ENCODE assay signal across 14 cellular contexts in genomic region chr12:55412138-55412537, GRCh38. TPM values are rescaled to one million over a fixed set of nuclear protein-coding genes. Genes with fewer than 3 reads are reported as not detected.
"Had no signal": no experiment of that assay in that cellular context is flagged by ENCODE, and none has a peak within 500 bp of the region (broad histone marks: within the 10 kb centered on the region; RNA-seq: fewer than 3 reads in every experiment).

No MANE protein-coding gene starts in this region.

RNA-seq across cellular contexts. Expression of gene OR6C65, which starts 11.8 kb away (rescaled TPM):
- total RNA-seq: activated B cell treated with CpG ODN at 0.5 μM for 24 hours; activated CD4-positive, alpha-beta memory T cell treated with anti-CD3 and anti-CD28 coated beads for 36 hours; activated CD4-positive, alpha-beta memory T cell treated with anti-CD3 and anti-CD28 coated beads, Interleukin-2, amount 10 ng/mL, durations not matched to agents 7 days and 5 days; activated CD4-positive, alpha-beta T cell treated with anti-CD3 and anti-CD28 coated beads for 36 hours; activated CD4-positive, alpha-beta T cell treated with anti-CD3 and anti-CD28 coated beads, Interleukin-2, amount 10 ng/mL, durations not matched to agents 24 days and 14 days; activated CD4-positive, alpha-beta T cell treated with anti-CD3 and anti-CD28 coated beads, Interleukin-2, amount 10 ng/mL, durations not matched to agents 7 days and 5 days; activated CD8-positive, alpha-beta memory T cell treated with anti-CD3 and anti-CD28 coated beads for 36 hours; activated CD8-positive, alpha-beta memory T cell treated with anti-CD3 and anti-CD28 coated beads, Interleukin-2, amount 10 ng/mL, durations not matched to agents 7 days and 5 days; activated CD8-positive, alpha-beta T cell treated with anti-CD3 and anti-CD28 coated beads for 36 hours; activated CD8-positive, alpha-beta T cell treated with anti-CD3 and anti-CD28 coated beads, Interleukin-2, amount 10 ng/mL, durations not matched to agents 7 days and 5 days; T-helper 1 cell treated with Interleukin-12 subunit alpha and Interleukin-12 subunit beta and Interleukin-4 antibody, amounts not matched to agents 30 ng/mL and 1 ng/mL, for 36 hours; T-helper 17 cell; T-helper 2 cell treated with Interferon-gamma antibody and Interleukin-4, amounts not matched to agents 100 ng/mL and 5 ng/mL, for 36 hours; WTC11 had no signal

RNA-seq across cellular contexts. Expression of gene OR6C76, which starts 13.9 kb away (rescaled TPM):
- total RNA-seq: activated B cell treated with CpG ODN at 0.5 μM for 24 hours; activated CD4-positive, alpha-beta memory T cell treated with anti-CD3 and anti-CD28 coated beads for 36 hours; activated CD4-positive, alpha-beta memory T cell treated with anti-CD3 and anti-CD28 coated beads, Interleukin-2, amount 10 ng/mL, durations not matched to agents 7 days and 5 days; activated CD4-positive, alpha-beta T cell treated with anti-CD3 and anti-CD28 coated beads for 36 hours; activated CD4-positive, alpha-beta T cell treated with anti-CD3 and anti-CD28 coated beads, Interleukin-2, amount 10 ng/mL, durations not matched to agents 24 days and 14 days; activated CD4-positive, alpha-beta T cell treated with anti-CD3 and anti-CD28 coated beads, Interleukin-2, amount 10 ng/mL, durations not matched to agents 7 days and 5 days; activated CD8-positive, alpha-beta memory T cell treated with anti-CD3 and anti-CD28 coated beads for 36 hours; activated CD8-positive, alpha-beta memory T cell treated with anti-CD3 and anti-CD28 coated beads, Interleukin-2, amount 10 ng/mL, durations not matched to agents 7 days and 5 days; activated CD8-positive, alpha-beta T cell treated with anti-CD3 and anti-CD28 coated beads for 36 hours; activated CD8-positive, alpha-beta T cell treated with anti-CD3 and anti-CD28 coated beads, Interleukin-2, amount 10 ng/mL, durations not matched to agents 7 days and 5 days; T-helper 1 cell treated with Interleukin-12 subunit alpha and Interleukin-12 subunit beta and Interleukin-4 antibody, amounts not matched to agents 30 ng/mL and 1 ng/mL, for 36 hours; T-helper 17 cell; T-helper 2 cell treated with Interferon-gamma antibody and Interleukin-4, amounts not matched to agents 100 ng/mL and 5 ng/mL, for 36 hours; WTC11 had no signal

RNA-seq across cellular contexts. Expression of gene OR6C2, which starts 31.7 kb away (rescaled TPM):
- total RNA-seq: activated B cell treated with CpG ODN at 0.5 μM for 24 hours; activated CD4-positive, alpha-beta memory T cell treated with anti-CD3 and anti-CD28 coated beads for 36 hours; activated CD4-positive, alpha-beta memory T cell treated with anti-CD3 and anti-CD28 coated beads, Interleukin-2, amount 10 ng/mL, durations not matched to agents 7 days and 5 days; activated CD4-positive, alpha-beta T cell treated with anti-CD3 and anti-CD28 coated beads for 36 hours; activated CD4-positive, alpha-beta T cell treated with anti-CD3 and anti-CD28 coated beads, Interleukin-2, amount 10 ng/mL, durations not matched to agents 24 days and 14 days; activated CD4-positive, alpha-beta T cell treated with anti-CD3 and anti-CD28 coated beads, Interleukin-2, amount 10 ng/mL, durations not matched to agents 7 days and 5 days; activated CD8-positive, alpha-beta memory T cell treated with anti-CD3 and anti-CD28 coated beads for 36 hours; activated CD8-positive, alpha-beta memory T cell treated with anti-CD3 and anti-CD28 coated beads, Interleukin-2, amount 10 ng/mL, durations not matched to agents 7 days and 5 days; activated CD8-positive, alpha-beta T cell treated with anti-CD3 and anti-CD28 coated beads for 36 hours; activated CD8-positive, alpha-beta T cell treated with anti-CD3 and anti-CD28 coated beads, Interleukin-2, amount 10 ng/mL, durations not matched to agents 7 days and 5 days; T-helper 1 cell treated with Interleukin-12 subunit alpha and Interleukin-12 subunit beta and Interleukin-4 antibody, amounts not matched to agents 30 ng/mL and 1 ng/mL, for 36 hours; T-helper 17 cell; T-helper 2 cell treated with Interferon-gamma antibody and Interleukin-4, amounts not matched to agents 100 ng/mL and 5 ng/mL, for 36 hours; WTC11 had no signal

RNA-seq across cellular contexts. Expression of gene OR6C75, which starts 49.4 kb away (rescaled TPM):
- total RNA-seq: activated B cell treated with CpG ODN at 0.5 μM for 24 hours; activated CD4-positive, alpha-beta memory T cell treated with anti-CD3 and anti-CD28 coated beads for 36 hours; activated CD4-positive, alpha-beta memory T cell treated with anti-CD3 and anti-CD28 coated beads, Interleukin-2, amount 10 ng/mL, durations not matched to agents 7 days and 5 days; activated CD4-positive, alpha-beta T cell treated with anti-CD3 and anti-CD28 coated beads for 36 hours; activated CD4-positive, alpha-beta T cell treated with anti-CD3 and anti-CD28 coated beads, Interleukin-2, amount 10 ng/mL, durations not matched to agents 24 days and 14 days; activated CD4-positive, alpha-beta T cell treated with anti-CD3 and anti-CD28 coated beads, Interleukin-2, amount 10 ng/mL, durations not matched to agents 7 days and 5 days; activated CD8-positive, alpha-beta memory T cell treated with anti-CD3 and anti-CD28 coated beads for 36 hours; activated CD8-positive, alpha-beta memory T cell treated with anti-CD3 and anti-CD28 coated beads, Interleukin-2, amount 10 ng/mL, durations not matched to agents 7 days and 5 days; activated CD8-positive, alpha-beta T cell treated with anti-CD3 and anti-CD28 coated beads for 36 hours; activated CD8-positive, alpha-beta T cell treated with anti-CD3 and anti-CD28 coated beads, Interleukin-2, amount 10 ng/mL, durations not matched to agents 7 days and 5 days; T-helper 1 cell treated with Interleukin-12 subunit alpha and Interleukin-12 subunit beta and Interleukin-4 antibody, amounts not matched to agents 30 ng/mL and 1 ng/mL, for 36 hours; T-helper 17 cell; T-helper 2 cell treated with Interferon-gamma antibody and Interleukin-4, amounts not matched to agents 100 ng/mL and 5 ng/mL, for 36 hours; WTC11 had no signal

RNA-seq across cellular contexts. Expression of gene OR6C70, which starts 57.8 kb away (rescaled TPM):
- total RNA-seq: activated B cell treated with CpG ODN at 0.5 μM for 24 hours; activated CD4-positive, alpha-beta memory T cell treated with anti-CD3 and anti-CD28 coated beads for 36 hours; activated CD4-positive, alpha-beta T cell treated with anti-CD3 and anti-CD28 coated beads for 36 hours; activated CD4-positive, alpha-beta T cell treated with anti-CD3 and anti-CD28 coated beads, Interleukin-2, amount 10 ng/mL, durations not matched to agents 24 days and 14 days; activated CD4-positive, alpha-beta T cell treated with anti-CD3 and anti-CD28 coated beads, Interleukin-2, amount 10 ng/mL, durations not matched to agents 7 days and 5 days; activated CD8-positive, alpha-beta memory T cell treated with anti-CD3 and anti-CD28 coated beads for 36 hours; activated CD8-positive, alpha-beta memory T cell treated with anti-CD3 and anti-CD28 coated beads, Interleukin-2, amount 10 ng/mL, durations not matched to agents 7 days and 5 days; activated CD8-positive, alpha-beta T cell treated with anti-CD3 and anti-CD28 coated beads for 36 hours; activated CD8-positive, alpha-beta T cell treated with anti-CD3 and anti-CD28 coated beads, Interleukin-2, amount 10 ng/mL, durations not matched to agents 7 days and 5 days; T-helper 1 cell treated with Interleukin-12 subunit alpha and Interleukin-12 subunit beta and Interleukin-4 antibody, amounts not matched to agents 30 ng/mL and 1 ng/mL, for 36 hours; T-helper 2 cell treated with Interferon-gamma antibody and Interleukin-4, amounts not matched to agents 100 ng/mL and 5 ng/mL, for 36 hours; WTC11 had no signal
